19 cellular contexts compared by ENCODE assay signal in genomic region chr2:178106053-178106452, GRCh38.
"Had no signal": no experiment of that assay in that cellular context is flagged by ENCODE, and none has a peak within 500 bp of the region (broad histone marks: within the 10 kb centered on the region; RNA-seq: fewer than 3 reads in every experiment).

No MANE protein-coding gene starts in this region.

- H3K4me3 ChIP-seq: SJCRH30 had no signal

- H3K36me3 ChIP-seq: SJCRH30 had no signal

- H3K9me3 ChIP-seq: SJCRH30 had no signal

- DNase-seq: IMR-90, Karpas-422, KG1, MM.1S, NCI-H1092 treated with DMSO at 0.1 percent for 48 hours, NCI-H1436, NCI-H187, NCI-H2081 treated with DMSO at 0.1 percent for 48 hours, NCI-H2171, NCI-H226, NCI-H446, NCI-H510A, NCI-H524 treated with DMSO at 0.1 percent for 48 hours, NCI-H69, NCI-H774, Right ventricle myocardium superior, SJCRH30 had no signal

- H3K27ac ChIP-seq: SJCRH30 had no signal

- ATAC-seq: HepG2, SK-N-SH treated with all-trans-retinoic acid at 6 μM for 48 hours had no signal
